Comparison of ENCODE assay signal across 18 cellular contexts in the genomic region with DNA sequence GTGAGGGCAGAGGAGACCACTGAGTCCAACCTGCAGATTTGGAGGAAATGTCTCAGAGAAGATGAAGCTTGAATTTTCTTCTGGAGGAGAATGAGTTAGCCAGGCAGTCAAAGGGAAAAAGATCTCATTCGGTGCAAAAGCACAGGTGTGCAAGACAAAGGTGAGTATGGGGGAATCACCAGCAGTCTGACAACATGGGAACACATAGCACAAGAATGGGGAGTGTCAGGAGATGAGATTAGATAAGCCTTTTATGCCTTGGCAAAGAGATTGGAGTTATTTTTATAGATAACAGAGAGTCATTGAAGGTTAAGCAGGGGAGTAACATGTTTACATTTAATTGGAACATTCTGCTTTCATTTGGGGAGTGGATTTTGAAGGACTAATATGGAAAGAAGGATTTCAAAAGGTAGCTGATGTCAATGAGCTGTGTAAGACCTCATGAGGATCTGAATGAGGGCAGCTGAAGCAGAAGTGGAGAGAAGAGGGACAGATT.
A peak's percentile ranks its signal among the peaks of the same experiment; 100 is the strongest.
DNase-seq lines count a peak whose midpoint lies in the region; ATAC-seq and TF ChIP-seq lines count a peak whose summit lies in the region.
"Had no signal": no experiment of that assay in that cellular context is flagged by ENCODE, and none has a peak within 500 bp of the region (broad histone marks: within the 10 kb centered on the region; RNA-seq: fewer than 3 reads in every experiment).

No MANE protein-coding gene starts in this region.

- 53% methylated on average over 1 of the region's 1 CpG for WGBS in hepatocyte (ENCODE audit: low lambda C conversion rate, missing lambda C conversion rate)
- WGBS in heart right ventricle, 2 donors = 83 to 88% methylated on average over 1 of the region's 1 CpG

- H4K20me1 ChIP-seq in hepatocyte (ENCODE audit: insufficient read depth, poor library complexity, severe bottlenecking) = no peaks in the 10 kb centered on the region
- H4K20me1 ChIP-seq: BLaER1 treated with 17β-estradiol and CSF1 and Interleukin-3, amounts not matched to agents 10 nM and 100 nM had no signal

- POLR2A ChIA-PET in CD4-positive, alpha-beta memory T cell (lab: Charles Lee; ENCODE audit: partially characterized antibody) = no interaction called here

- no peaks in the 10 kb centered on the region for H3K9me3 ChIP-seq in hepatocyte (ENCODE audit: low read depth)
- H3K9me3 ChIP-seq in CD4-positive, alpha-beta memory T cell (ENCODE audit: control insufficient read depth in 1 of 2, low read length in 2 of 2) = no peaks in the 10 kb centered on the region
- no peaks in the 10 kb centered on the region for H3K9me3 ChIP-seq in heart right ventricle
- H3K9me3 ChIP-seq: A549; BLaER1 treated with 17β-estradiol and CSF1 and Interleukin-3, amounts not matched to agents 10 nM and 100 nM had no signal

- no peak overlapping the region for H2AFZ ChIP-seq in hepatocyte

- CTCF ChIA-PET in CD4-positive, alpha-beta memory T cell (lab: Charles Lee; ENCODE audit: partially characterized antibody) = no interaction called here

- H3K9me3 Mint-ChIP-seq in CD4-positive, alpha-beta memory T cell = peaks cover 0 to 2% (median 0%) of the 10 kb centered on the region in 8 donors
- H3K9me3 Mint-ChIP-seq: HFFc6 had no signal

- no peaks in the 10 kb centered on the region for H3K36me3 ChIP-seq in hepatocyte (replicated peaks; ENCODE audit: insufficient read depth, low read depth)
- no peaks in the 10 kb centered on the region for H3K36me3 ChIP-seq in CD4-positive, alpha-beta memory T cell (ENCODE audit: insufficient read depth, low read length)
- H3K36me3 ChIP-seq in heart right ventricle = no peaks in the 10 kb centered on the region
- H3K36me3 ChIP-seq: BLaER1 treated with 17β-estradiol and CSF1 and Interleukin-3, amounts not matched to agents 10 nM and 100 nM had no signal

- intact Hi-C loops in CD4-positive, alpha-beta memory T cell (cut with micrococcal nuclease) = no loop called here
- intact Hi-C loops in heart right ventricle (cut with DNase I) = no loop called here

- no peaks in the 10 kb centered on the region for H3K36me3 Mint-ChIP-seq in CD4-positive, alpha-beta memory T cell

- H3K4me1 ChIP-seq in hepatocyte (ENCODE audit: insufficient read depth) (peaks cover 39% of the 10 kb centered on the region), heart right ventricle (no peaks in the 10 kb centered on the region)
- no peaks in the 10 kb centered on the region for H3K4me1 ChIP-seq in CD4-positive, alpha-beta memory T cell (ENCODE audit: insufficient read depth, low read length)
- H3K4me1 ChIP-seq: A549; BLaER1 treated with 17β-estradiol and CSF1 and Interleukin-3, amounts not matched to agents 10 nM and 100 nM had no signal

- peak overlapping the region; percentile 30 for H3K4me2 ChIP-seq in hepatocyte
- H3K4me2 ChIP-seq: A549; BLaER1 treated with 17β-estradiol and CSF1 and Interleukin-3, amounts not matched to agents 10 nM and 100 nM had no signal

- no peak for ATAC-seq in heart right ventricle
- ATAC-seq: A549 had no signal

- H3K27ac ChIP-seq in hepatocyte (peak overlapping the region; percentile 87), heart right ventricle (no peak overlapping the region)
- no peak overlapping the region for H3K27ac ChIP-seq in CD4-positive, alpha-beta memory T cell (ENCODE audit: low read depth, low read length)
- H3K27ac ChIP-seq: A549; BLaER1 treated with 17β-estradiol and CSF1 and Interleukin-3, amounts not matched to agents 10 nM and 100 nM had no signal

- no peak overlapping the region for H3K27ac Mint-ChIP-seq in CD4-positive, alpha-beta memory T cell
- H3K27ac Mint-ChIP-seq: HFFc6 had no signal

- H3K27me3 ChIP-seq in hepatocyte (no peaks in the 10 kb centered on the region), heart right ventricle (peaks cover 0 to 14% (median 0%) of the 10 kb centered on the region in 7 donors)
- H3K27me3 ChIP-seq in CD4-positive, alpha-beta memory T cell (ENCODE audit: insufficient read depth, low read length) = no peaks in the 10 kb centered on the region
- H3K27me3 ChIP-seq: BLaER1 treated with 17β-estradiol and CSF1 and Interleukin-3, amounts not matched to agents 10 nM and 100 nM had no signal

- no peak overlapping the region for H3K4me3 ChIP-seq in hepatocyte
- no peak overlapping the region for H3K4me3 ChIP-seq in CD4-positive, alpha-beta memory T cell (ENCODE audit: low read length in 2 of 2)
- H3K4me3 ChIP-seq in heart right ventricle = no peak overlapping the region
- H3K4me3 ChIP-seq: A549; BLaER1 treated with 17β-estradiol and CSF1 and Interleukin-3, amounts not matched to agents 10 nM and 100 nM had no signal

- H3K9me2 ChIP-seq in hepatocyte (replicated peaks; ENCODE audit: insufficient read depth) = no peaks in the 10 kb centered on the region

- H3K79me2 ChIP-seq in hepatocyte = no peaks in the 10 kb centered on the region

- no peaks in the 10 kb centered on the region for H3K4me1 Mint-ChIP-seq in CD4-positive, alpha-beta memory T cell

- DNase-seq in NCI-H2107 treated with DMSO at 0.1 percent for 48 hours (lab: John Stamatoyannopoulos, UW; ENCODE audit: unreplicated experiment) (peak; percentile 44), NCI-H2107 (lab: John Stamatoyannopoulos, UW) (no peak), NCI-H2029 treated with DMSO at 0.1 percent for 48 hours (lab: John Stamatoyannopoulos, UW) (peak; percentile 58), hepatocyte (ENCODE audit: low spot score) (peak; percentile 31), inferior parietal cortex (ENCODE audit: extremely low spot score) (no peak), GM19238 (ENCODE audit: insufficient read length, low spot score) (no peak), heart right ventricle (no peak)
- DNase-seq in CD4-positive, alpha-beta memory T cell = no peak
- DNase-seq: DMS 273 treated with DMSO at 0.1 percent for 48 hours, HFFc6, KBM-7, NCI-H1092, NCI-H1930, NCI-H226, NCI-H526 treated with DMSO at 0.1 percent for 48 hours, SIG-M5 had no signal

- TF ChIP-seq CTCF in hepatocyte (IDR thresholded peaks at IDR 0.05; ENCODE audit: poor library complexity) (no peak), heart right ventricle (IDR thresholded peaks at IDR 0.05) (no peak)

- no peak overlapping the region for H3K4me3 Mint-ChIP-seq in CD4-positive, alpha-beta memory T cell
- H3K4me3 Mint-ChIP-seq: HFFc6 had no signal

- peaks cover 7% of the 10 kb centered on the region in 2 donors for H3K27me3 Mint-ChIP-seq in CD4-positive, alpha-beta memory T cell

Comparison
In these comparisons a context has a peak if more than half of its experiments do, and no peak if none do; other contexts are left out.
1. DNase-seq: peak in NCI-H2107 treated with DMSO at 0.1 percent for 48 hours (single experiment), NCI-H2029 treated with DMSO at 0.1 percent for 48 hours (single experiment) and hepatocyte (single experiment); none in NCI-H2107 (single experiment), inferior parietal cortex (single experiment), GM19238 (single experiment), CD4-positive, alpha-beta memory T cell (0 of 5) and heart right ventricle (0 of 2).